Comparison of ENCODE assay signal across 1 cellular context in genomic region chr11:12242926-12243325, GRCh38.
TF ChIP-seq lines count a peak whose summit lies in the region.

No MANE protein-coding gene starts in this region.

TF ChIP-seq in GM23338, 12 proteins besides CTCF, POLR2A, EP300 and RAD21 (continued from another document):
- TF ChIP-seq ZNF462 (CRISPR knock-in tag; IDR thresholded peaks at IDR 0.05) = no peak
- no peak for TF ChIP-seq ZNF114 (CRISPR knock-in tag; IDR thresholded peaks at IDR 0.05)
- TF ChIP-seq EZH2phosphoT487 (IDR thresholded peaks at IDR 0.05; ENCODE audit: unreplicated experiment) = no peak
- TF ChIP-seq, protein P1, sequence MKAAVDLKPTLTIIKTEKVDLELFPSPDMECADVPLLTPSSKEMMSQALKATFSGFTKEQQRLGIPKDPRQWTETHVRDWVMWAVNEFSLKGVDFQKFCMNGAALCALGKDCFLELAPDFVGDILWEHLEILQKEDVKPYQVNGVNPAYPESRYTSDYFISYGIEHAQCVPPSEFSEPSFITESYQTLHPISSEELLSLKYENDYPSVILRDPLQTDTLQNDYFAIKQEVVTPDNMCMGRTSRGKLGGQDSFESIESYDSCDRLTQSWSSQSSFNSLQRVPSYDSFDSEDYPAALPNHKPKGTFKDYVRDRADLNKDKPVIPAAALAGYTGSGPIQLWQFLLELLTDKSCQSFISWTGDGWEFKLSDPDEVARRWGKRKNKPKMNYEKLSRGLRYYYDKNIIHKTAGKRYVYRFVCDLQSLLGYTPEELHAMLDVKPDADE (IDR thresholded peaks at IDR 0.05) = no peak
- no peak for TF ChIP-seq NANOG (IDR thresholded peaks at IDR 0.05; ENCODE audit: borderline replicate concordance)
